ENCODE assay signal across 22 cellular contexts in genomic region chr3:2661078-2661477, GRCh38.
DNase-seq lines count a peak whose midpoint lies in the region; TF ChIP-seq lines count a peak whose summit lies in the region.
"Had no signal": no experiment of that assay in that cellular context is flagged by ENCODE, and none has a peak within 500 bp of the region (broad histone marks: within the 10 kb centered on the region; RNA-seq: fewer than 3 reads in every experiment).

No MANE protein-coding gene starts in this region.

- H3K36me3 Mint-ChIP-seq in activated CD4-positive, alpha-beta T cell treated with anti-CD3 and anti-CD28 coated beads, Interleukin-2, amount 10 ng/mL, durations not matched to agents 24 days and 14 days (ENCODE audit: low read depth): no peaks in the 10 kb centered on the region

- DNase-seq in activated CD4-positive, alpha-beta T cell treated with anti-CD3 and anti-CD28 coated beads, Interleukin-2, amount 10 ng/mL, durations not matched to agents 24 days and 14 days: no peak
- DNase-seq in activated CD4-positive, alpha-beta T cell treated with anti-CD3 and anti-CD28 coated beads, Interleukin-2, amount 50 U/mL, for 4 hours: no peak
- DNase-seq in fibroblast of peridontal ligament (ENCODE audit: extremely low read depth): peak; percentile 69
- DNase-seq in left kidney (ENCODE audit: low read depth, low spot score): peak; percentile 16
- no peak for DNase-seq in midbrain (lab: John Stamatoyannopoulos, UW)
- DNase-seq in SK-N-DZ (ENCODE audit: low spot score): no peak
- no peak for DNase-seq in coronary artery (ENCODE audit: low spot score)
- no peak for DNase-seq in DMS79 (lab: John Stamatoyannopoulos, UW)
- DNase-seq: BE2C, Calu3, DND-41, MG63, NCI-H1105 treated with DMSO at 0.1 percent for 48 hours, NCI-H146, NCI-H1930, NCI-H2107, NCI-H446, NCI-H524 treated with DMSO at 0.1 percent for 48 hours, NCI-H774, SIG-M5 had no signal

- intact Hi-C loops in activated CD4-positive, alpha-beta T cell treated with anti-CD3 and anti-CD28 coated beads, Interleukin-2, amount 10 ng/mL, durations not matched to agents 24 days and 14 days (cut with micrococcal nuclease): no loop called here

- TF ChIP-seq CTCF in coronary artery (IDR thresholded peaks at IDR 0.05): no peak

- no peak overlapping the region for H3K4me3 ChIP-seq in coronary artery
- H3K4me3 ChIP-seq: K562, MG63 had no signal

- H3K27ac ChIP-seq in coronary artery: no peak overlapping the region
- H3K27ac ChIP-seq: 22Rv1 had no signal

- H3K27ac Mint-ChIP-seq in activated CD4-positive, alpha-beta T cell treated with anti-CD3 and anti-CD28 coated beads, Interleukin-2, amount 10 ng/mL, durations not matched to agents 24 days and 14 days: peak overlapping the region; percentile 61

- no peaks in the 10 kb centered on the region for H3K9me3 Mint-ChIP-seq in activated CD4-positive, alpha-beta T cell treated with anti-CD3 and anti-CD28 coated beads, Interleukin-2, amount 10 ng/mL, durations not matched to agents 24 days and 14 days

- no peaks in the 10 kb centered on the region for H3K27me3 Mint-ChIP-seq in activated CD4-positive, alpha-beta T cell treated with anti-CD3 and anti-CD28 coated beads, Interleukin-2, amount 10 ng/mL, durations not matched to agents 24 days and 14 days

- no peaks in the 10 kb centered on the region for H3K4me1 Mint-ChIP-seq in activated CD4-positive, alpha-beta T cell treated with anti-CD3 and anti-CD28 coated beads, Interleukin-2, amount 10 ng/mL, durations not matched to agents 24 days and 14 days

- no peak overlapping the region for H3K4me3 Mint-ChIP-seq in activated CD4-positive, alpha-beta T cell treated with anti-CD3 and anti-CD28 coated beads, Interleukin-2, amount 10 ng/mL, durations not matched to agents 24 days and 14 days

Comparison
In these comparisons a context has a peak if more than half of its experiments do, and no peak if none do; other contexts are left out.
1. DNase-seq: peak in fibroblast of peridontal ligament (single experiment) and left kidney (single experiment); none in activated CD4-positive, alpha-beta T cell treated with anti-CD3 and anti-CD28 coated beads, Interleukin-2, amount 10 ng/mL, durations not matched to agents 24 days and 14 days (single experiment), activated CD4-positive, alpha-beta T cell treated with anti-CD3 and anti-CD28 coated beads, Interleukin-2, amount 50 U/mL, for 4 hours (0 of 2), midbrain (single experiment), SK-N-DZ (single experiment), coronary artery (single experiment) and DMS79 (single experiment).